Comparison of ENCODE assay signal across 1 cellular context in the genomic region with DNA sequence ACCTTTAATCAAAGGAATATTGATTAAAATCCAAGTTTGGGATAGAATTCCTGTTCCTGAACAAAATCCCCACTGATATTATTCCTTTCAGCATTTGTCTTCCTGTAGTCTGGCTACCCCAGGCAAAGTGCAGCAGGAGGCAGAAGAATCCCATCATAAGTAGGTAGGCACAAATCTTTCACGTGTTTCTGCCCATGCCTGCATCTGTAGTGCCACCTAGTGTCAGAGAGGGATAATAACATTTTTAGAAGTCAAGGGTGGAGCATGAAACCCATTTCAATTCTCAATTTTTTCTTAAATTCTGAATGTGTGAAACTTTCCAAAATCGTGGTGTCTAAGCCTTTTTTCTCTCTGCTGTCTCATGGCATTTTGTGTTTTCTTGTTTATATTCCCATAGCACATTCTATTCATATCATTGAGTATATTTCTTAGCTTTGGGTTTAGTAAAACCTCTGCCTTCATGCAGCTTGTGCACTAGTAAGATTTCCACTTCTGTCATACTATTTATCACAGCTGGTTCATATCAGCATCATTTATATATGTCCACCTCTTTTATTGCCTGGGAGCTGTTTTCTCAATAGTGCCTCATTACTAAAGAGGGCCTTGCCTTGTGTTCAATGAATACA.
A peak's percentile ranks its signal among the peaks of the same experiment; 100 is the strongest.
TF ChIP-seq lines count a peak whose summit lies in the region.

No MANE protein-coding gene starts in this region.

TF ChIP-seq in H1, 55 proteins besides CTCF, POLR2A, EP300 and RAD21 (continued from another document):
- TF ChIP-seq, protein P1, sequence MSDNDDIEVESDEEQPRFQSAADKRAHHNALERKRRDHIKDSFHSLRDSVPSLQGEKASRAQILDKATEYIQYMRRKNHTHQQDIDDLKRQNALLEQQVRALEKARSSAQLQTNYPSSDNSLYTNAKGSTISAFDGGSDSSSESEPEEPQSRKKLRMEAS (IDR thresholded peaks at IDR 0.05): peak; percentile 75
